In the genomic region with DNA sequence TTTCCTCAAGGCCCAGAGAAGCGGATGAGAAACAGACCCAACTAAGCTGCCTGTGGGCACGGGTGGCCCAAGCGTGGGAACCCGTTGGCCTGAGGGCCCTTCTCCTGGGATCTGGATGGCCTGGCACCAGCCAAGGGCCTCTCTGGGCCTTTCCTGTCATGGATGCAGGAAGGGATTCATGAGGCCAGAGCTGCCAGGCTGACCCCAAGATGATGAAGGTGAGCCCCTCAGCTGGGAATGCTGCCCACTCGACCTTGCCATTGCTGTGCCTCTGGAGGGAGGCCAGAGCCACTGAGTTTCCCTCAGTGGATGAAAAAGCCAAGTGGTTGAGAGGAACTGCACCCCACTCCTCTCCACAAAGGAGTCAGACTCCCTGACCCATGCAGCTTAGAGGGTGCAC, we compare ENCODE assay signal across 26 cellular contexts.
"Had no signal": no experiment of that assay in that cellular context is flagged by ENCODE, and none has a peak within 500 bp of the region (broad histone marks: within the 10 kb centered on the region; RNA-seq: fewer than 3 reads in every experiment).

No MANE protein-coding gene starts in this region.

- H3K4me3 ChIP-seq: heart left ventricle, prostate gland, upper lobe of left lung had no signal

- H3K27ac ChIP-seq: heart left ventricle, prostate gland, upper lobe of left lung had no signal

- ATAC-seq: esophagus mucosa; heart left ventricle; left ventricle myocardium superior; naive thymus-derived CD4-positive, alpha-beta T cell; sciatic nerve; stimulated activated memory B cell treated with anti-CD40 and anti-IgM and Interleukin-4, amounts not matched to agents 10 μg/mL and 1 μg/mL and 100 μg/mL, for 72 hours; stimulated activated naive CD8-positive, alpha-beta T cell treated with anti-CD3 and anti-CD28 coated beads, Interleukin-15, amount 100 ng/mL, for 72 hours had no signal

- DNase-seq: activated CD4-positive, alpha-beta T cell treated with anti-CD3 and anti-CD28 coated beads for 4 hours; activated CD4-positive, alpha-beta T cell treated with anti-CD3 and anti-CD28 coated beads, Interleukin-2, amount 50 U/mL, for 4 hours; activated gamma-delta T cell treated with Interleukin-2 at 50 U/mL for 16 hours; activated naive CD4-positive, alpha-beta T cell treated with anti-CD3 and anti-CD28 coated beads, Interleukin-2, amount 50 U/mL, for 16 hours; activated T-cell treated with anti-CD3 and anti-CD28 coated beads, Interleukin-2, amount 50 U/mL, for 1 hour; amniotic stem cell; central memory CD4-positive, alpha-beta T cell; foreskin fibroblast; heart left ventricle; hypothalamus; immature natural killer cell; kidney glomerular epithelial cell; left ventricle myocardium superior; midbrain; naive thymus-derived CD4-positive, alpha-beta T cell; retina; small intestine; stimulated activated CD4-positive, alpha-beta T cell treated with anti-CD3 and anti-CD28 coated beads, Interleukin-1b, Interleukin-23, amount 100 ng/mL, for 48 hours; stimulated activated CD4-positive, alpha-beta T cell treated with anti-CD3 and anti-CD28 coated beads, Interleukin-4, amount 100 ng/mL, for 4 hours; substantia nigra; upper lobe of left lung had no signal

- H3K27me3 ChIP-seq: heart left ventricle, upper lobe of left lung had no signal

- H3K36me3 ChIP-seq: heart left ventricle, prostate gland, upper lobe of left lung had no signal

- H3K9me3 ChIP-seq: prostate gland had no signal

- H3K4me1 ChIP-seq: prostate gland had no signal
